ENCODE assay signal across 1 cellular context in the genomic region with DNA sequence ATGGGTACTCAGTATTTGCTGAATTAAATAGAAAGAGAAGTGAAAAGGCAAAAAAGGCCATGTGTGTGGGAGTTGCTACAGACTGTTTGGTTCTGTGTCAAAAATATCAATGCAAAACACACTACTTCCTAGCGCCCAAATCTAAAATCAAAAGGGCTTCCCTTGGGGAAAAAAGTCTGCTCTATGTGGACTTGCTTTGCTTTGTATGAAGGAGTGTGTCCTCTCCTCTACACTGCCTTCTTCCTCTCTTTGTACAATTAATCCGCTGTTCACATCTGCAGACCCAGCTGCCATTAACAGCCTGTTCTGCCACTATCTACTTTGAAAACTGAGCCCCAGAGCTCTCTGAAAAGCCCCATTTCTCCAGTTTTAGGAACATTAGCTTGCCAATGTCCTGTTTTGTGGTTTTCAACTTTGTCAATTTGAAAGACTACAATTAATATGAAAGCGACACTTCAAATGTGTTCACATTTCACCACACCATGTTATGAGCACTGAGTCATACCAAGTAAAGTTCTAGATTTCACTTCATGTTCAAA.
TF ChIP-seq lines count a peak whose summit lies in the region.

No MANE protein-coding gene starts in this region.

TF ChIP-seq in GM12878, 131 proteins besides CTCF, POLR2A, EP300 and RAD21 (continued from another document and continues in another):
- TF ChIP-seq, protein P1, sequence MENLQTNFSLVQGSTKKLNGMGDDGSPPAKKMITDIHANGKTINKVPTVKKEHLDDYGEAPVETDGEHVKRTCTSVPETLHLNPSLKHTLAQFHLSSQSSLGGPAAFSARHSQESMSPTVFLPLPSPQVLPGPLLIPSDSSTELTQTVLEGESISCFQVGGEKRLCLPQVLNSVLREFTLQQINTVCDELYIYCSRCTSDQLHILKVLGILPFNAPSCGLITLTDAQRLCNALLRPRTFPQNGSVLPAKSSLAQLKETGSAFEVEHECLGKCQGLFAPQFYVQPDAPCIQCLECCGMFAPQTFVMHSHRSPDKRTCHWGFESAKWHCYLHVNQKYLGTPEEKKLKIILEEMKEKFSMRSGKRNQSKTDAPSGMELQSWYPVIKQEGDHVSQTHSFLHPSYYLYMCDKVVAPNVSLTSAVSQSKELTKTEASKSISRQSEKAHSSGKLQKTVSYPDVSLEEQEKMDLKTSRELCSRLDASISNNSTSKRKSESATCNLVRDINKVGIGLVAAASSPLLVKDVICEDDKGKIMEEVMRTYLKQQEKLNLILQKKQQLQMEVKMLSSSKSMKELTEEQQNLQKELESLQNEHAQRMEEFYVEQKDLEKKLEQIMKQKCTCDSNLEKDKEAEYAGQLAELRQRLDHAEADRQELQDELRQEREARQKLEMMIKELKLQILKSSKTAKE (IDR thresholded peaks at IDR 0.05; ENCODE audit: low read depth, poor library complexity, severe bottlenecking): peak; percentile 71
- 0 out of 2 replicates have a peak, but pooled peaks have one; percentile 29 for TF ChIP-seq CREB1 (IDR thresholded peaks at IDR 0.05; ENCODE audit: low read depth)
- no peak for TF ChIP-seq FOXK2 (IDR thresholded peaks at IDR 0.05)
- peak; percentile 97 for TF ChIP-seq NFIC (IDR thresholded peaks at IDR 0.05; ENCODE audit: low read depth, low read length)
- TF ChIP-seq TCF12 (IDR thresholded peaks at IDR 0.05; ENCODE audit: low read depth, low read length): 0 out of 2 replicates have a peak, but pooled peaks have one; percentile 18
- TF ChIP-seq RFX5 (IDR thresholded peaks at IDR 0.05; ENCODE audit: low read depth, low read length): no peak
- TF ChIP-seq YY1 (IDR thresholded peaks at IDR 0.05; ENCODE audit: low read depth, low read length): no peak
- peak; percentile 71 for TF ChIP-seq MEF2B (IDR thresholded peaks at IDR 0.05; ENCODE audit: partially characterized antibody, poor library complexity, severe bottlenecking)
- TF ChIP-seq SIN3A (IDR thresholded peaks at IDR 0.05; ENCODE audit: low read depth, low read length): no peak
- 0 out of 4 replicates have a peak, but pooled peaks of 1 of the 2 experiments have one; percentile 72 for TF ChIP-seq CEBPB (IDR thresholded peaks at IDR 0.05; ENCODE audit: borderline replicate concordance in 1 of 2, low read depth in 2 of 2, low read length in 2 of 2)
- no peak for TF ChIP-seq POLR2AphosphoS5 (IDR thresholded peaks at IDR 0.05; ENCODE audit: low read length)
- TF ChIP-seq NR2F1 (conservative IDR thresholded peaks at IDR 0.05): peak; percentile 46; the same call in 1 of the 2 replicates
- TF ChIP-seq ZSCAN29 (IDR thresholded peaks at IDR 0.05): 0 out of 2 replicates have a peak, but pooled peaks have one; percentile 11
- TF ChIP-seq IKZF1 (conservative IDR thresholded peaks at IDR 0.05): peak; percentile 85
- TF ChIP-seq YBX1 (IDR thresholded peaks at IDR 0.05): no peak
- TF ChIP-seq ESRRA (IDR thresholded peaks at IDR 0.05; ENCODE audit: low read length): no peak
- peak; percentile 26; the same call in 1 of the 2 replicates for TF ChIP-seq REST (IDR thresholded peaks at IDR 0.05; ENCODE audit: low read depth, low read length)
- TF ChIP-seq PML (IDR thresholded peaks at IDR 0.05; ENCODE audit: low read length): peak; percentile 87
- peak; percentile 27; the same call in 1 of the 2 replicates for TF ChIP-seq CBX5 (IDR thresholded peaks at IDR 0.05; ENCODE audit: low read depth)
- TF ChIP-seq MTA3 (IDR thresholded peaks at IDR 0.05; ENCODE audit: borderline replicate concordance, low read length): peak; percentile 97
- TF ChIP-seq MYB (IDR thresholded peaks at IDR 0.05; ENCODE audit: borderline replicate concordance, low read depth, low read length): no peak
- peak; percentile 41 for TF ChIP-seq BCL3 (IDR thresholded peaks at IDR 0.05; ENCODE audit: borderline replicate concordance, insufficient read depth, low read depth, low read length, poor library complexity, severe bottlenecking)
- TF ChIP-seq BMI1 (IDR thresholded peaks at IDR 0.05; ENCODE audit: borderline replicate concordance): peak; percentile 74; the same call in 1 of the 2 replicates
- TF ChIP-seq HSF1 (IDR thresholded peaks at IDR 0.05; ENCODE audit: low read depth, low read length): no peak
- TF ChIP-seq KDM1A (IDR thresholded peaks at IDR 0.05; ENCODE audit: borderline replicate concordance): no peak
- TF ChIP-seq, protein P2, sequence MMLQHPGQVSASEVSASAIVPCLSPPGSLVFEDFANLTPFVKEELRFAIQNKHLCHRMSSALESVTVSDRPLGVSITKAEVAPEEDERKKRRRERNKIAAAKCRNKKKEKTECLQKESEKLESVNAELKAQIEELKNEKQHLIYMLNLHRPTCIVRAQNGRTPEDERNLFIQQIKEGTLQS (IDR thresholded peaks at IDR 0.05; ENCODE audit: borderline replicate concordance, extremely low read depth, low read depth, low read length): no peak
- no peak for TF ChIP-seq ZNF274 (IDR thresholded peaks at IDR 0.05; ENCODE audit: insufficient read depth, insufficient read length)
- TF ChIP-seq POU2F2 (IDR thresholded peaks at IDR 0.05; ENCODE audit: borderline replicate concordance, low read depth, low read length): 0 out of 3 replicates have a peak, but pooled peaks have one; percentile 8
- no peak for TF ChIP-seq NFYA (IDR thresholded peaks at IDR 0.05; ENCODE audit: borderline replicate concordance, low read depth, low read length)
- peak; percentile 72 for TF ChIP-seq SPI1 (IDR thresholded peaks at IDR 0.05; ENCODE audit: borderline replicate concordance, insufficient read depth, low read depth, low read length)
- TF ChIP-seq SREBF2 (IDR thresholded peaks at IDR 0.05; ENCODE audit: low read length): no peak
- no peak for TF ChIP-seq PRDM15 (CRISPR knock-in tag; IDR thresholded peaks at IDR 0.05)
- TF ChIP-seq JUND (IDR thresholded peaks at IDR 0.05; ENCODE audit: low read depth, low read length): 0 out of 2 replicates have a peak, but pooled peaks have one; percentile 27
- TF ChIP-seq, protein P3, sequence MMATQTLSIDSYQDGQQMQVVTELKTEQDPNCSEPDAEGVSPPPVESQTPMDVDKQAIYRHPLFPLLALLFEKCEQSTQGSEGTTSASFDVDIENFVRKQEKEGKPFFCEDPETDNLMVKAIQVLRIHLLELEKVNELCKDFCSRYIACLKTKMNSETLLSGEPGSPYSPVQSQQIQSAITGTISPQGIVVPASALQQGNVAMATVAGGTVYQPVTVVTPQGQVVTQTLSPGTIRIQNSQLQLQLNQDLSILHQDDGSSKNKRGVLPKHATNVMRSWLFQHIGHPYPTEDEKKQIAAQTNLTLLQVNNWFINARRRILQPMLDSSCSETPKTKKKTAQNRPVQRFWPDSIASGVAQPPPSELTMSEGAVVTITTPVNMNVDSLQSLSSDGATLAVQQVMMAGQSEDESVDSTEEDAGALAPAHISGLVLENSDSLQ (IDR thresholded peaks at IDR 0.05): 0 out of 2 replicates have a peak, but pooled peaks have one; percentile 6
- 0 out of 2 replicates have a peak, but pooled peaks have one; percentile 59 for TF ChIP-seq ASH2L (IDR thresholded peaks at IDR 0.05; ENCODE audit: borderline replicate concordance, low read depth)
- TF ChIP-seq IRF4 (IDR thresholded peaks at IDR 0.05; ENCODE audit: low read depth, low read length): peak; percentile 92
- TF ChIP-seq ETV6 (conservative IDR thresholded peaks at IDR 0.05 in 1 of 2, IDR thresholded peaks at IDR 0.05 in 1 of 2; ENCODE audit: borderline replicate concordance in 1 of 2, low read depth in 1 of 2): peak in 1 of 2 experiments; percentile 97; a peak in 2 of 4 replicates
- peak; percentile 99 for TF ChIP-seq RUNX3 (IDR thresholded peaks at IDR 0.05; ENCODE audit: low read length)
- TF ChIP-seq CREM (IDR thresholded peaks at IDR 0.05; ENCODE audit: low read depth): peak; percentile 63
- peak; percentile 90 for TF ChIP-seq ATF2 (IDR thresholded peaks at IDR 0.05; ENCODE audit: low read length)
- no peak for TF ChIP-seq FOS (IDR thresholded peaks at IDR 0.05; ENCODE audit: borderline replicate concordance, extremely low read depth, insufficient read length)
- TF ChIP-seq ATF7 (IDR thresholded peaks at IDR 0.05; ENCODE audit: low read depth): peak; percentile 66; the same call in 1 of the 2 replicates
- peak; percentile 62; the same call in 1 of the 2 replicates for TF ChIP-seq GABPA (IDR thresholded peaks at IDR 0.05; ENCODE audit: low read depth)
- TF ChIP-seq EED (IDR thresholded peaks at IDR 0.05; ENCODE audit: low read depth): peak; percentile 59
- TF ChIP-seq, protein P4, sequence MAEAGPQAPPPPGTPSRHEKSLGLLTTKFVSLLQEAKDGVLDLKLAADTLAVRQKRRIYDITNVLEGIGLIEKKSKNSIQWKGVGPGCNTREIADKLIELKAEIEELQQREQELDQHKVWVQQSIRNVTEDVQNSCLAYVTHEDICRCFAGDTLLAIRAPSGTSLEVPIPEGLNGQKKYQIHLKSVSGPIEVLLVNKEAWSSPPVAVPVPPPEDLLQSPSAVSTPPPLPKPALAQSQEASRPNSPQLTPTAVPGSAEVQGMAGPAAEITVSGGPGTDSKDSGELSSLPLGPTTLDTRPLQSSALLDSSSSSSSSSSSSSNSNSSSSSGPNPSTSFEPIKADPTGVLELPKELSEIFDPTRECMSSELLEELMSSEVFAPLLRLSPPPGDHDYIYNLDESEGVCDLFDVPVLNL (IDR thresholded peaks at IDR 0.05; ENCODE audit: low read depth, low read length): no peak
